In the genomic region with DNA sequence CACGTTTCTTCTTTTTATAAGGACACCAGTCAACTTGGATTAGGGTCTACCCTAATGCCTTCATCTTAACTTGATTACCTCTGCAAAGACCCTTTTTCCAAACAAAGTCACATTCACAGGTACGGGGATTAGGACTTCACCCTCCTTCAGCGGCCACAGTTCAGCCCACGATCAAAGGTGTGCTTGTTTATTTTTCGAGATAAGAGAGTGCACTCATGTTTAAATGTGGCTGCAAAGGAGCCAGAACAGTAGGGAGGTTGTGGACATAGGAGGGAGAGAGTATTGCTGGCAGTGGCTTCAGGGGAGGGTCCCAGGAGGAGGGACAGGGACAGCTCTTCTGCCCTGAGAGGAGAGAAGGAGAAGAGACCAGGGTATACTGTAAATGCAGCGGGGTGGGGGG, we compare ENCODE assay signal across 15 cellular contexts. TPM values are rescaled to one million over a fixed set of nuclear protein-coding genes. Genes with fewer than 3 reads are reported as not detected.
DNase-seq lines count a peak whose midpoint lies in the region; ATAC-seq and TF ChIP-seq lines count a peak whose summit lies in the region.
"Had no signal": no experiment of that assay in that cellular context is flagged by ENCODE, and none has a peak within 500 bp of the region (broad histone marks: within the 10 kb centered on the region; RNA-seq: fewer than 3 reads in every experiment).

No MANE protein-coding gene starts in this region.

- peak; percentile 36 for DNase-seq in NCI-H510A treated with DMSO at 0.1 percent for 48 hours (lab: John Stamatoyannopoulos, UW)
- no peak for DNase-seq in NCI-H510A (lab: John Stamatoyannopoulos, UW)
- DNase-seq in WTC11 (ENCODE audit: low spot score) = no peak
- DNase-seq in mucosa of descending colon = no peak
- DNase-seq in DMS153 (lab: John Stamatoyannopoulos, UW) = no peak
- DNase-seq in omental fat pad (ENCODE audit: low spot score) = no peak
- no peak for DNase-seq in psoas muscle
- DNase-seq in activated T-helper 2 cell treated with anti-CD3 and anti-CD28 coated beads, Interferon-gamma antibody, Interleukin-2, Interleukin-4, amounts not matched to agents 10 μg/mL and 5 μg/mL and 100 μg/mL, durations not matched to agents 14 hours and 24 hours and 36 hours (ENCODE audit: low spot score) = no peak
- DNase-seq: CD8-positive, alpha-beta T cell; COR-L47; DMS79 had no signal

- intact Hi-C loops in mucosa of descending colon (cut with DNase I, micrococcal nuclease) = no loop called here
- intact Hi-C loops in psoas muscle (cut with DNase I) = no loop called here
- intact Hi-C loops in activated T-helper 2 cell treated with anti-CD3 and anti-CD28 coated beads, Interferon-gamma antibody, Interleukin-2, Interleukin-4, amounts not matched to agents 10 μg/mL and 5 μg/mL and 100 μg/mL, durations not matched to agents 14 hours and 24 hours and 36 hours (cut with micrococcal nuclease) = no loop called here

- H3K4me1 ChIP-seq in mucosa of descending colon (ENCODE audit: low read depth) (no peaks in the 10 kb centered on the region), psoas muscle (no peaks in the 10 kb centered on the region)

- TF ChIP-seq CTCF in WTC11 (IDR thresholded peaks at IDR 0.05) (no peak), mucosa of descending colon (IDR thresholded peaks at IDR 0.05) (no peak), omental fat pad (IDR thresholded peaks at IDR 0.05) (no peak), psoas muscle (IDR thresholded peaks at IDR 0.05) (no peak)

- 79 to 85% (median 80%) methylated on average over 6 of the region's 6 CpGs for WGBS in psoas muscle, 3 donors

- H3K4me1 Mint-ChIP-seq in WTC11 = peaks cover 3% of the 10 kb centered on the region; the same call in 1 of the 2 replicates
- no peaks in the 10 kb centered on the region for H3K4me1 Mint-ChIP-seq in activated T-helper 2 cell treated with anti-CD3 and anti-CD28 coated beads, Interferon-gamma antibody, Interleukin-2, Interleukin-4, amounts not matched to agents 10 μg/mL and 5 μg/mL and 100 μg/mL, durations not matched to agents 14 hours and 24 hours and 36 hours (ENCODE audit: low read depth)
- H3K4me1 Mint-ChIP-seq: CD14-positive monocyte had no signal

- POLR2A ChIA-PET in WTC11 (lab: Charles Lee) = no interaction called here

- H3K4me3 Mint-ChIP-seq in WTC11 = no peak overlapping the region
- H3K4me3 Mint-ChIP-seq in activated T-helper 2 cell treated with anti-CD3 and anti-CD28 coated beads, Interferon-gamma antibody, Interleukin-2, Interleukin-4, amounts not matched to agents 10 μg/mL and 5 μg/mL and 100 μg/mL, durations not matched to agents 14 hours and 24 hours and 36 hours (ENCODE audit: low read depth) = no peak overlapping the region
- H3K4me3 Mint-ChIP-seq: CD14-positive monocyte; CD8-positive, alpha-beta T cell had no signal

- H3K27ac Mint-ChIP-seq in WTC11 = no peak overlapping the region
- no peak overlapping the region for H3K27ac Mint-ChIP-seq in activated T-helper 2 cell treated with anti-CD3 and anti-CD28 coated beads, Interferon-gamma antibody, Interleukin-2, Interleukin-4, amounts not matched to agents 10 μg/mL and 5 μg/mL and 100 μg/mL, durations not matched to agents 14 hours and 24 hours and 36 hours
- H3K27ac Mint-ChIP-seq: CD8-positive, alpha-beta T cell had no signal

- no peaks in the 10 kb centered on the region for H3K9me3 ChIP-seq in mucosa of descending colon
- H3K9me3 ChIP-seq in psoas muscle = no peaks in the 10 kb centered on the region

- no peaks in the 10 kb centered on the region for H3K9me3 Mint-ChIP-seq in WTC11
- no peaks in the 10 kb centered on the region for H3K9me3 Mint-ChIP-seq in activated T-helper 2 cell treated with anti-CD3 and anti-CD28 coated beads, Interferon-gamma antibody, Interleukin-2, Interleukin-4, amounts not matched to agents 10 μg/mL and 5 μg/mL and 100 μg/mL, durations not matched to agents 14 hours and 24 hours and 36 hours
- H3K9me3 Mint-ChIP-seq: CD8-positive, alpha-beta T cell had no signal

- CTCF ChIA-PET in WTC11 (lab: Charles Lee) = interaction anchor here (0.6 to 1.0 kb wide), 2 partner anchors 9 to 109 kb away, joined by 3 to 4 read pairs; no protein-coding TSS in a partner anchor

- no peaks in the 10 kb centered on the region for H3K36me3 Mint-ChIP-seq in WTC11
- H3K36me3 Mint-ChIP-seq in activated T-helper 2 cell treated with anti-CD3 and anti-CD28 coated beads, Interferon-gamma antibody, Interleukin-2, Interleukin-4, amounts not matched to agents 10 μg/mL and 5 μg/mL and 100 μg/mL, durations not matched to agents 14 hours and 24 hours and 36 hours (ENCODE audit: low read depth) = no peaks in the 10 kb centered on the region
- H3K36me3 Mint-ChIP-seq: CD14-positive monocyte; CD8-positive, alpha-beta T cell had no signal

- no peak overlapping the region for H3K27ac ChIP-seq in psoas muscle
- H3K27ac ChIP-seq: 22Rv1 had no signal

- H3K36me3 ChIP-seq in mucosa of descending colon (ENCODE audit: low read depth) (no peaks in the 10 kb centered on the region), psoas muscle (ENCODE audit: insufficient read depth in 1 of 2, low read depth in 1 of 2) (no peaks in the 10 kb centered on the region)

- peaks cover 0 to 13% (median 1%) of the 10 kb centered on the region in 3 donors for H3K27me3 ChIP-seq in psoas muscle (ENCODE audit: insufficient read depth in 3 of 3, low read length in 2 of 3)

- H3K4me3 ChIP-seq in mucosa of descending colon = no peak overlapping the region
- H3K4me3 ChIP-seq in psoas muscle = no peak overlapping the region
- H3K4me3 ChIP-seq: GM12878 had no signal

- H3K27me3 Mint-ChIP-seq in WTC11 (ENCODE audit: low read depth) = no peaks in the 10 kb centered on the region
- peaks cover 3% of the 10 kb centered on the region for H3K27me3 Mint-ChIP-seq in activated T-helper 2 cell treated with anti-CD3 and anti-CD28 coated beads, Interferon-gamma antibody, Interleukin-2, Interleukin-4, amounts not matched to agents 10 μg/mL and 5 μg/mL and 100 μg/mL, durations not matched to agents 14 hours and 24 hours and 36 hours (ENCODE audit: low read depth)

- no peak for ATAC-seq in WTC11
- peak; percentile 23 for ATAC-seq in mucosa of descending colon
- ATAC-seq in omental fat pad (ENCODE audit: low FRiP score) = no peak
- no peak for ATAC-seq in psoas muscle
- ATAC-seq: CD8-positive, alpha-beta T cell; GM12878 had no signal

TF ChIP-seq in WTC11, 78 proteins besides CTCF, POLR2A, EP300 and RAD21:
- 0 out of 2 replicates have a peak, but pooled peaks have one; percentile 39 for TF ChIP-seq GABPB1 (CRISPR knock-in tag; IDR thresholded peaks at IDR 0.05)
- TF ChIP-seq, protein P1, sequence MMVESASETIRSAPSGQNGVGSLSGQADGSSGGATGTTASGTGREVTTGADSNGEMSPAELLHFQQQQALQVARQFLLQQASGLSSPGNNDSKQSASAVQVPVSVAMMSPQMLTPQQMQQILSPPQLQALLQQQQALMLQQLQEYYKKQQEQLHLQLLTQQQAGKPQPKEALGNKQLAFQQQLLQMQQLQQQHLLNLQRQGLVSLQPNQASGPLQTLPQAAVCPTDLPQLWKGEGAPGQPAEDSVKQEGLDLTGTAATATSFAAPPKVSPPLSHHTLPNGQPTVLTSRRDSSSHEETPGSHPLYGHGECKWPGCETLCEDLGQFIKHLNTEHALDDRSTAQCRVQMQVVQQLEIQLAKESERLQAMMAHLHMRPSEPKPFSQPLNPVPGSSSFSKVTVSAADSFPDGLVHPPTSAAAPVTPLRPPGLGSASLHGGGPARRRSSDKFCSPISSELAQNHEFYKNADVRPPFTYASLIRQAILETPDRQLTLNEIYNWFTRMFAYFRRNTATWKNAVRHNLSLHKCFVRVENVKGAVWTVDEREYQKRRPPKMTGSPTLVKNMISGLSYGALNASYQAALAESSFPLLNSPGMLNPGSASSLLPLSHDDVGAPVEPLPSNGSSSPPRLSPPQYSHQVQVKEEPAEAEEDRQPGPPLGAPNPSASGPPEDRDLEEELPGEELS (CRISPR knock-in tag; IDR thresholded peaks at IDR 0.05) = no peak

RNA-seq across cellular contexts. Expression of a gene that starts 46.7 kb away (rescaled TPM):
- 11.5 to 12.0 TPM (median 11.6 TPM) in 3 replicates for total RNA-seq in WTC11 (2021)
- under 1 TPM; 0.17 to 0.65 (median 0.44) TPM for total RNA-seq in mucosa of descending colon
- total RNA-seq in omental fat pad = under 1 TPM in 2 of 4 donors, not detected in 2; 0.12 to 0.63 TPM
- under 1 TPM in 2 of 4 donors, not detected in 2; 0.06 to 0.34 TPM for total RNA-seq in psoas muscle
- under 1 TPM in 2 of 3 donors, not detected in 1; 0.03 to 0.04 TPM for polyA plus RNA-seq in psoas muscle
- total RNA-seq in activated T-helper 2 cell treated with anti-CD3 and anti-CD28 coated beads, Interferon-gamma antibody, Interleukin-2, Interleukin-4, amounts not matched to agents 10 μg/mL and 5 μg/mL and 100 μg/mL, durations not matched to agents 14 hours and 24 hours and 36 hours = 0.55 TPM in 2 replicates
- total RNA-seq: HT-29 had no signal
- polyA plus RNA-seq: CD14-positive monocyte, GM12878 had no signal
